8 cellular contexts compared by ENCODE assay signal in the genomic region with DNA sequence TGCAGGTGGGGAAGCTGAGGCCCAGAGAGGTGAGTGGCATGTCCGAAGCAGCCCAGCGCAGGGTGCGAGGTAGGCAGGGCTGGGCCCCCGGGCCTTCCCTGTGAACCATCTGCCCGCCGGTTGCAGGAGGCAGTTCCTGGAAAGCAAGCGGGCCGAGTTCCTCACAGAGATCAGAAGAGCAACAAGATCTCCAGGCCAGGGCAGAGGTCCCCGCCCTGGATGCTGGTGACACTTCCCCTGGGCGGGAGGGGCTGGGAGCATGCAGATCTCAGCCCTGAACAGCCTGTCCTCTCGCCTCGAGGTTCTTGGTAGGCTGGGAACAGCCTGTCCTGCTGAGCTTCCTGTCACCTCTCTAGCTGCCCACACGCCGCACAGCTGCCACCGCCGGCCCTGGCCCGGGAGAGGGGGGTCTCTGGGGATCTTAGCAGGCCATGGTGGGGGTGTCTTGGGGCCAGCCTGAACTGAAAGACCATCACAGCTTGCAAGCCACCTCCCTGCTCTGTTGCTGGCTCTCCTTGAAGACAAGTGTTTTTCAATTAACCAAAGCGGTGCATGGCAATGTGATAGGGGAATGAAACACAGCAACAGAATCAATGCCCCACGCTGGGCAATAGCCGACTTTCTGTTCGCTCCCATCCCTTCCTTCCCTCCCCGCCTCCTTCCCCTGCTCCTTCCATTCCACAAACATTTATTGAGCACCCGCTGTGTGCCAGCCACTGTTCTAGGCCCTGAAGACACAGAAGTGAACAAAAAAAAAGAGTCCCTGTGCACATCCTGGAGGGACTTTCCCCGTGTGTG. TPM values are rescaled to one million over a fixed set of nuclear protein-coding genes. Genes with fewer than 3 reads are reported as not detected.
A peak's percentile ranks its signal among the peaks of the same experiment; 100 is the strongest.
DNase-seq lines count a peak whose midpoint lies in the region; ATAC-seq and TF ChIP-seq lines count a peak whose summit lies in the region.

No MANE protein-coding gene starts in this region.

- no peak for TF ChIP-seq CTCF in endodermal cell (conservative IDR thresholded peaks at IDR 0.05)
- no peak for TF ChIP-seq CTCF in sigmoid colon (IDR thresholded peaks at IDR 0.05)

- H3K9me3 ChIP-seq in endodermal cell (ENCODE audit: control insufficient read depth, low read length), result peaks cover 1% of the 10 kb centered on the region
- no peaks in the 10 kb centered on the region for H3K9me3 ChIP-seq in sigmoid colon

- no peak overlapping the region for H3K27ac Mint-ChIP-seq in endodermal cell

- peaks cover 2% of the 10 kb centered on the region for H3K4me1 Mint-ChIP-seq in endodermal cell

- H3K9ac ChIP-seq in endodermal cell (ENCODE audit: extremely low read depth, low read length, poor library complexity, severe bottlenecking), result no peak overlapping the region

- peaks cover under 1% of the 10 kb centered on the region for H3K9me3 Mint-ChIP-seq in endodermal cell

- H3K36me3 ChIP-seq in endodermal cell (ENCODE audit: control insufficient read depth, insufficient read depth, low read length), result no peaks in the 10 kb centered on the region
- H3K36me3 ChIP-seq in sigmoid colon, result no peaks in the 10 kb centered on the region

- H3K27me3 Mint-ChIP-seq in endodermal cell (ENCODE audit: insufficient read depth), result peaks cover 2% of the 10 kb centered on the region

- TF ChIP-seq POLR2A in GM15510 (IDR thresholded peaks at IDR 0.05; ENCODE audit: borderline replicate concordance, extremely low read depth, insufficient read length) (peak; percentile 34), sigmoid colon (IDR thresholded peaks at IDR 0.05) (no peak)

- H3K27me3 ChIP-seq in endodermal cell (ENCODE audit: control insufficient read depth, insufficient read depth, low read length, poor library complexity, severe bottlenecking), result no peaks in the 10 kb centered on the region
- no peaks in the 10 kb centered on the region for H3K27me3 ChIP-seq in sigmoid colon

- no peaks in the 10 kb centered on the region for H3K36me3 Mint-ChIP-seq in endodermal cell (ENCODE audit: low read depth)

- no peak overlapping the region for H3K4me3 Mint-ChIP-seq in endodermal cell

- ATAC-seq in HG03378 (IDR thresholded peaks at IDR 0.05; ENCODE audit: unreplicated experiment), result peak; percentile 38

- H3K4me3 ChIP-seq in endodermal cell (ENCODE audit: low read length) (no peak overlapping the region), sigmoid colon (no peak overlapping the region)

- H3K4me1 ChIP-seq in endodermal cell (ENCODE audit: control insufficient read depth, insufficient read depth, low read length), result no peaks in the 10 kb centered on the region
- peaks cover 0 to 11% (median 7%) of the 10 kb centered on the region in 4 donors for H3K4me1 ChIP-seq in sigmoid colon

- intact Hi-C loops in sigmoid colon (cut with DNase I), result no loop called here

- 62 to 73% methylated on average over 5 to 24 of the region's 24 CpGs for WGBS in endodermal cell (ENCODE audit: insufficient coverage in 1 of 2, insufficient read length in 1 of 2), 2 experiments
- WGBS in sigmoid colon, 2 donors, result 41 to 59% methylated on average over 24 of the region's 24 CpGs

- peak; percentile 26 to 50 for DNase-seq in activated CD4-positive, alpha-beta T cell treated with anti-CD3 and anti-CD28 coated beads for 4 hours
- DNase-seq in endodermal cell, result peak; percentile 91
- peak; percentile 86 for DNase-seq in sigmoid colon
- no peak for DNase-seq in DMS79 (lab: John Stamatoyannopoulos, UW)
- no peak for DNase-seq in AG08396 (ENCODE audit: low spot score)
- no peak for DNase-seq in putamen (ENCODE audit: low spot score)

- H3K27ac ChIP-seq in endodermal cell (ENCODE audit: low read depth, low read length), result no peak overlapping the region
- peak overlapping the region in 3 of 4 donors; percentile 43 to 56 (median 51) for H3K27ac ChIP-seq in sigmoid colon

- TF ChIP-seq EP300 in sigmoid colon (IDR thresholded peaks at IDR 0.05), result peak; percentile 52 to 92 (median 74)

RNA-seq across cellular contexts. Expression of gene SOCS1, which starts 31.7 kb away (rescaled TPM):
- 1 to 10 TPM; 5.6 to 7.2 TPM for total RNA-seq in endodermal cell
- 4.8 TPM for polyA plus RNA-seq in endodermal cell (2013, experiment 1 of 2)
- 4.1 TPM for polyA plus RNA-seq in endodermal cell (2013, experiment 2 of 2)
- total RNA-seq in sigmoid colon, result 1 to 10 TPM in 3 of 4 donors, under 1 TPM in 1; 0.66 to 8.8 (median 3.4) TPM
- 10 to 100 TPM in 1 of 3 donors, 1 to 10 TPM in 1, not detected in 1; 3.9 to 26.4 TPM for polyA plus RNA-seq in sigmoid colon

RNA-seq across cellular contexts. Expression of gene TNP2, which starts 44.8 kb away (rescaled TPM):
- not detected for total RNA-seq in endodermal cell
- not detected for polyA plus RNA-seq in endodermal cell (2013, experiment 1 of 2)
- not detected for polyA plus RNA-seq in endodermal cell (2013, experiment 2 of 2)
- not detected for total RNA-seq in sigmoid colon
- not detected for polyA plus RNA-seq in sigmoid colon

RNA-seq across cellular contexts. Expression of gene PRM3, which starts 49.1 kb away (rescaled TPM):
- not detected for total RNA-seq in endodermal cell
- polyA plus RNA-seq in endodermal cell (2013, experiment 1 of 2), result not detected
- polyA plus RNA-seq in endodermal cell (2013, experiment 2 of 2), result not detected
- total RNA-seq in sigmoid colon, result not detected
- polyA plus RNA-seq in sigmoid colon, result not detected

RNA-seq across cellular contexts. Expression of gene PRM2, which starts 52.0 kb away (rescaled TPM):
- total RNA-seq in endodermal cell, result not detected
- polyA plus RNA-seq in endodermal cell (2013, experiment 1 of 2), result not detected
- polyA plus RNA-seq in endodermal cell (2013, experiment 2 of 2), result not detected
- not detected for total RNA-seq in sigmoid colon
- not detected for polyA plus RNA-seq in sigmoid colon

RNA-seq across cellular contexts. Expression of gene PRM1, which starts 56.8 kb away (rescaled TPM):
- total RNA-seq in endodermal cell (not detected), sigmoid colon (not detected)
- not detected for polyA plus RNA-seq in endodermal cell (2013, experiment 1 of 2)
- not detected for polyA plus RNA-seq in endodermal cell (2013, experiment 2 of 2)
- polyA plus RNA-seq in sigmoid colon, result not detected

Comparison
In these comparisons a context has a peak if more than half of its experiments do, and no peak if none do; other contexts are left out.
1. DNase-seq: peak in activated CD4-positive, alpha-beta T cell treated with anti-CD3 and anti-CD28 coated beads for 4 hours (2 of 2), endodermal cell (single experiment) and sigmoid colon (single experiment); none in DMS79 (single experiment), AG08396 (single experiment) and putamen (single experiment).